In genomic region chr16:75622762-75623605, GRCh38 we compare ENCODE assay signal across 8 cellular contexts. TPM values are rescaled to one million over a fixed set of nuclear protein-coding genes. Genes with fewer than 3 reads are reported as not detected.
A peak's percentile ranks its signal among the peaks of the same experiment; 100 is the strongest.
DNase-seq lines count a peak whose midpoint lies in the region; ATAC-seq and TF ChIP-seq lines count a peak whose summit lies in the region.

Gene ADAT1 (minus strand): TSS chr16:75623281. CDS start chr16:75620799, 2,482 bp downstream.

- no peaks in the 10 kb centered on the region for H3K9me3 Mint-ChIP-seq in endothelial cell (ENCODE audit: unreplicated experiment)

- peaks cover 58% of the 10 kb centered on the region for H3K36me3 Mint-ChIP-seq in endothelial cell (ENCODE audit: low read depth, unreplicated experiment)

- H3K27ac ChIP-seq in OCI-LY3 (ENCODE audit: low read length) = peak within 1 kb of the TSS; percentile 34

- H3K4me3 Mint-ChIP-seq in endothelial cell (ENCODE audit: unreplicated experiment) = peak within 1 kb of the TSS; percentile 92

- no peaks in the 10 kb centered on the region for H4K20me1 ChIP-seq in OCI-LY3 (ENCODE audit: insufficient read depth, low read length)

- H3K4me1 Mint-ChIP-seq in endothelial cell (ENCODE audit: unreplicated experiment) = peaks cover 70% of the 10 kb centered on the region

- H2AFZ ChIP-seq in OCI-LY3 (ENCODE audit: low read depth, low read length) = peak within 1 kb of the TSS; percentile 51

- H3K9ac ChIP-seq in OCI-LY3 (ENCODE audit: low read length) = peak within 1 kb of the TSS; percentile 85

- H3K4me1 ChIP-seq in OCI-LY3 (ENCODE audit: low read length) = peaks cover 11% of the 10 kb centered on the region

- H3K4me3 ChIP-seq in OCI-LY3 (ENCODE audit: low read length) = peak within 1 kb of the TSS; percentile 87

- H3K27ac Mint-ChIP-seq in endothelial cell (ENCODE audit: unreplicated experiment) = peak within 1 kb of the TSS; percentile 98

- TF ChIP-seq CTCF in OCI-LY3 (IDR thresholded peaks at IDR 0.05; ENCODE audit: low read depth, low read length) = no peak
- TF ChIP-seq CTCF in endothelial cell (IDR thresholded peaks at IDR 0.05; ENCODE audit: unreplicated experiment) = no peak

- H3K27me3 ChIP-seq in OCI-LY3 (ENCODE audit: low read depth, low read length) = no peaks in the 10 kb centered on the region

- peaks cover 29% of the 10 kb centered on the region for H3K27me3 Mint-ChIP-seq in endothelial cell (ENCODE audit: unreplicated experiment)

- H3K9me3 ChIP-seq in OCI-LY3 (ENCODE audit: insufficient read depth, low read length) = no peaks in the 10 kb centered on the region

- H3K4me2 ChIP-seq in OCI-LY3 (ENCODE audit: low read length) = peak within 1 kb of the TSS; percentile 84

- H3K79me2 ChIP-seq in OCI-LY3 (ENCODE audit: low read length) = peaks cover 13% of the 10 kb centered on the region

- peaks cover 44% of the 10 kb centered on the region for H3K36me3 ChIP-seq in OCI-LY3 (replicated peaks; ENCODE audit: low read depth, low read length)

- DNase-seq in D341Med (ENCODE audit: low spot score) = peak; percentile 95
- DNase-seq in HuH-7 (ENCODE audit: low spot score) = peak; percentile 90
- peak; percentile 98 for DNase-seq in activated CD8-positive, alpha-beta memory T cell treated with anti-CD3 and anti-CD28 coated beads, Interleukin-2, amount 50 U/mL, for 48 hours
- DNase-seq in endothelial cell (ENCODE audit: low spot score) = peak; percentile 97
- DNase-seq in midbrain (lab: John Stamatoyannopoulos, UW) = peak; percentile 97
- peak; percentile 94 to 95 for DNase-seq in stimulated activated CD8-positive, alpha-beta memory T cell treated with anti-CD3 and anti-CD28 coated beads, Interleukin-2, amount 100 ng/mL, for 1 hour (ENCODE audit: low read depth in 2 of 2)

- ATAC-seq in GM21515 (IDR thresholded peaks at IDR 0.05; ENCODE audit: unreplicated experiment) = peak; percentile 89

RNA-seq across cellular contexts. Expression of gene ADAT1, which starts in this region (rescaled TPM):
- 137 TPM for total RNA-seq in endothelial cell (ENCODE audit: unreplicated experiment)

Comparison
In these comparisons a context has a peak if more than half of its experiments do, and no peak if none do; other contexts are left out.
1. Peak in every context shown above with its lines: DNase-seq, ATAC-seq, H3K4me3 ChIP-seq and H3K27ac ChIP-seq.